In the genomic region with DNA sequence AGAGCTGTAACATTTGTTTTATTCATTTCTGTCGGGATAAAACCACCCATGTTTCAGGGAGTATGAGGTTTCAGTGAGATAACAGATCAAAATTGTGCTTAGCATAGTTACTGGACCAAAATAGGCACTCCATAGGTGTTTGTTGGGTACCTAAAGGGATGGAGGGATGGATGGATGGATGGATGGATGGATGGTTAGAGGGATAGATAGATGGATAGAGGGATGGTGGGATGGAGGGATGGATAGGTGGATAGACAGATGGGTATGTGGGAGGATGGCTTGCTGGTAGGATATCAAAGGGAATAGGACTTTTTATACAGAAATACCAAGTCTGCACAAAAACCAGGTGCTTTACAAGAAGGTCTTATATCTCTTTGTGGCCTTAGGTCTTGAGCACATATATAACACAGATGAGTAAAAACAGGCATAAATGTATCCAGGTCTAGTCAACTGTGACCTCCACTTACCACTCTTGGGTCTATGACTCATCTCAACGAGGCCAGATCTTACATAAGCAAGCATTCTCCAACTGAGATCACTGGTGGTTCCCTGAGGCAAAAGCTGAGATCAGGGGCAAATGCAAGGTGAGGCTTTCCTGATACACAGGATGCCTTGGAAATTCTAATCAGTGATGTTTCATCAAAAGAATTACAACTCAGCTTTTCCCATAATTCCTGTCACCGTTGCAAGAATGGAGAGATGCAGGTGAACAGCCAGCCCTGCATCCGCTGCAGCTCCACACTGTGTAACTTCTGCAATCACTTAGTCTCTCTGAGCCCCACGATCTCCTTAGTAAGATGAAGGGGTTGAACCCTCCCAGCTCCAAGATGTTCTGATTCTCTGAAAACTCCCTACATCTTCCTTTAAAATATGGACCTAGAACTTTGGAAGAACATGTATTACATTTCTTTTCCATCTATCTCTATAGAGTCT, we compare ENCODE assay signal across 8 cellular contexts. TPM values are rescaled to one million over a fixed set of nuclear protein-coding genes. Genes with fewer than 3 reads are reported as not detected.
DNase-seq lines count a peak whose midpoint lies in the region; ATAC-seq and TF ChIP-seq lines count a peak whose summit lies in the region.

No MANE protein-coding gene starts in this region.

- peak; percentile 84 for ATAC-seq in GM18520 (IDR thresholded peaks at IDR 0.05; ENCODE audit: unreplicated experiment)

- no peak for TF ChIP-seq CTCF in fibroblast of villous mesenchyme (IDR thresholded peaks at IDR 0.05; ENCODE audit: insufficient read depth, low read depth, low read length)

- no peak overlapping the region for H3K4me3 ChIP-seq in fibroblast of villous mesenchyme (ENCODE audit: low read depth, low read length)

- DNase-seq in HCEC 1CT (peak; percentile 47), NCI-H226 (peak; percentile 90), fibroblast of villous mesenchyme (ENCODE audit: low read depth) (peak; percentile 64), GM19240 (ENCODE audit: insufficient read length, low spot score) (no peak), NCI-H526 (lab: John Stamatoyannopoulos, UW) (no peak), NCI-H2081 (lab: John Stamatoyannopoulos, UW) (no peak), cerebellar cortex (ENCODE audit: low spot score) (no peak)

RNA-seq across cellular contexts. Expression of a gene that starts 32.0 kb away (rescaled TPM):
- total RNA-seq in fibroblast of villous mesenchyme: under 0.01 TPM in 2 replicates

RNA-seq across cellular contexts. Expression of a gene that starts 56.1 kb away (rescaled TPM):
- 13.9 and 26.3 TPM in 2 replicates for total RNA-seq in fibroblast of villous mesenchyme

Comparison
In these comparisons a context has a peak if more than half of its experiments do, and no peak if none do; other contexts are left out.
1. DNase-seq: peak in HCEC 1CT (single experiment), NCI-H226 (single experiment) and fibroblast of villous mesenchyme (single experiment); none in GM19240 (single experiment), NCI-H526 (0 of 2), NCI-H2081 (0 of 2) and cerebellar cortex (single experiment).